1 cellular context compared by ENCODE assay signal in genomic region chr17:5413682-5414081, GRCh38.
TF ChIP-seq lines count a peak whose summit lies in the region.

No MANE protein-coding gene starts in this region.

TF ChIP-seq in GM23338, 12 proteins besides CTCF, POLR2A, EP300 and RAD21 (continued from another document):
- no peak for TF ChIP-seq ZNF462 (CRISPR knock-in tag; IDR thresholded peaks at IDR 0.05)
- no peak for TF ChIP-seq CREB1 (CRISPR knock-in tag; IDR thresholded peaks at IDR 0.05; ENCODE audit: low read depth)
